1 cellular context compared by ENCODE assay signal in genomic region chr10:3787001-3787400, GRCh38.
TF ChIP-seq lines count a peak whose summit lies in the region.

No MANE protein-coding gene starts in this region.

TF ChIP-seq in H1, 55 proteins besides CTCF, POLR2A, EP300 and RAD21 (continued from another document):
- TF ChIP-seq JUN (IDR thresholded peaks at IDR 0.05; ENCODE audit: low read depth, low read length) (no peak), SRF (IDR thresholded peaks at IDR 0.05; ENCODE audit: low read depth, low read length) (no peak)
